ENCODE assay signal across 8 cellular contexts in the genomic region with DNA sequence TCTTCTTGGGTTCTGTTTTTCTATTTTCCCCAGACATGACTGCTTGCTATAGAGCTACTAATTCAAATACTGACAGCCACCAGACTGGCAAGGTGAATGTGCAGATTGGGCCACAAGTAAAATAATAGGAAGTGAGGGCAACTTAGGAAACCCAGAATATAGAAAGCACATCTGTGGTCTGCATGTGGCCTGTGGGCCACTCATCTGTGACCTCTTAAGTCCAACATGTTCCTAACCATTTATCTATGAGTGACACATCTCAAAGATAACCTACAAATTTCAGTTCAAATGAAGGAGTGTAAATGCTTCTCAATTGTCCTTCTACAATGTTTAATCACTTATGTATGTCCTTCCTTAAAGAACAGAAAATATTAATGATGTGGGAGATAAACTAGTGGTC.
DNase-seq lines count a peak whose midpoint lies in the region; ATAC-seq and TF ChIP-seq lines count a peak whose summit lies in the region.

No MANE protein-coding gene starts in this region.

- DNase-seq in GF-D8 (lab: John Stamatoyannopoulos, UW), result peak; percentile 22
- DNase-seq in MV-4-11 (lab: John Stamatoyannopoulos, UW), result peak; percentile 43
- no peak for DNase-seq in tibial nerve (ENCODE audit: low spot score in 2 of 2)
- DNase-seq in HAP-1 (ENCODE audit: low spot score in 2 of 2), result no peak
- DNase-seq in HUDEP-2 (lab: John Stamatoyannopoulos, UW; ENCODE audit: unreplicated experiment in 76 of 76), result no peak

- ATAC-seq in GM19372 (IDR thresholded peaks at IDR 0.05; ENCODE audit: low read depth, unreplicated experiment) (peak; percentile 43), HG02884 (IDR thresholded peaks at IDR 0.05; ENCODE audit: unreplicated experiment) (peak; percentile 61), SK-N-SH treated with all-trans-retinoic acid at 6 μM for 48 hours (no peak)

- no peak overlapping the region for H3K27ac ChIP-seq in tibial nerve

- TF ChIP-seq CTCF in tibial nerve (IDR thresholded peaks at IDR 0.05), result no peak

- H3K9me3 ChIP-seq in tibial nerve (no peaks in the 10 kb centered on the region), HAP-1 (no peaks in the 10 kb centered on the region)

- TF ChIP-seq POLR2A in tibial nerve (IDR thresholded peaks at IDR 0.05), result no peak

- H3K27me3 ChIP-seq in tibial nerve, result no peaks in the 10 kb centered on the region
- no peaks in the 10 kb centered on the region for H3K27me3 ChIP-seq in HAP-1 (ENCODE audit: low read depth)

- in situ Hi-C loops in HAP-1 (cut with MboI; ENCODE audit: low sequenced_read_pairs), result loop anchor here (25.0 kb wide), 1 partner anchor 569 kb away; no protein-coding TSS in a partner anchor

- H3K36me3 ChIP-seq in tibial nerve (no peaks in the 10 kb centered on the region), HAP-1 (replicated peaks) (no peaks in the 10 kb centered on the region)

- no peak for TF ChIP-seq EP300 in tibial nerve (IDR thresholded peaks at IDR 0.05)

- H3K4me1 ChIP-seq in tibial nerve (peaks cover 0 to 5% (median 0%) of the 10 kb centered on the region in 4 donors), HAP-1 (no peaks in the 10 kb centered on the region)

- no peak overlapping the region for H3K4me3 ChIP-seq in tibial nerve
- no peak overlapping the region for H3K4me3 ChIP-seq in HAP-1

TF ChIP-seq in SK-N-SH treated with all-trans-retinoic acid at 6 μM for 48 hours, 23 proteins besides CTCF, POLR2A, EP300 and RAD21:
- TF ChIP-seq ZFP30 (CRISPR knock-in tag; IDR thresholded peaks at IDR 0.05) (no peak), CSDC2 (CRISPR knock-in tag; IDR thresholded peaks at IDR 0.05) (no peak), TOX (CRISPR knock-in tag; IDR thresholded peaks at IDR 0.05; ENCODE audit: borderline replicate concordance) (no peak), ESRRG (CRISPR knock-in tag; IDR thresholded peaks at IDR 0.05) (no peak), ISL1 (CRISPR knock-in tag; IDR thresholded peaks at IDR 0.05) (no peak), CREB5 (CRISPR knock-in tag; IDR thresholded peaks at IDR 0.05; ENCODE audit: low read depth) (no peak)
- TF ChIP-seq, protein P1, sequence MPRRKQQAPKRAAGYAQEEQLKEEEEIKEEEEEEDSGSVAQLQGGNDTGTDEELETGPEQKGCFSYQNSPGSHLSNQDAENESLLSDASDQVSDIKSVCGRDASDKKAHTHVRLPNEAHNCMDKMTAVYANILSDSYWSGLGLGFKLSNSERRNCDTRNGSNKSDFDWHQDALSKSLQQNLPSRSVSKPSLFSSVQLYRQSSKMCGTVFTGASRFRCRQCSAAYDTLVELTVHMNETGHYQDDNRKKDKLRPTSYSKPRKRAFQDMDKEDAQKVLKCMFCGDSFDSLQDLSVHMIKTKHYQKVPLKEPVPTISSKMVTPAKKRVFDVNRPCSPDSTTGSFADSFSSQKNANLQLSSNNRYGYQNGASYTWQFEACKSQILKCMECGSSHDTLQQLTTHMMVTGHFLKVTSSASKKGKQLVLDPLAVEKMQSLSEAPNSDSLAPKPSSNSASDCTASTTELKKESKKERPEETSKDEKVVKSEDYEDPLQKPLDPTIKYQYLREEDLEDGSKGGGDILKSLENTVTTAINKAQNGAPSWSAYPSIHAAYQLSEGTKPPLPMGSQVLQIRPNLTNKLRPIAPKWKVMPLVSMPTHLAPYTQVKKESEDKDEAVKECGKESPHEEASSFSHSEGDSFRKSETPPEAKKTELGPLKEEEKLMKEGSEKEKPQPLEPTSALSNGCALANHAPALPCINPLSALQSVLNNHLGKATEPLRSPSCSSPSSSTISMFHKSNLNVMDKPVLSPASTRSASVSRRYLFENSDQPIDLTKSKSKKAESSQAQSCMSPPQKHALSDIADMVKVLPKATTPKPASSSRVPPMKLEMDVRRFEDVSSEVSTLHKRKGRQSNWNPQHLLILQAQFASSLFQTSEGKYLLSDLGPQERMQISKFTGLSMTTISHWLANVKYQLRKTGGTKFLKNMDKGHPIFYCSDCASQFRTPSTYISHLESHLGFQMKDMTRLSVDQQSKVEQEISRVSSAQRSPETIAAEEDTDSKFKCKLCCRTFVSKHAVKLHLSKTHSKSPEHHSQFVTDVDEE (CRISPR knock-in tag; IDR thresholded peaks at IDR 0.05), result no peak
- TF ChIP-seq, protein P2, sequence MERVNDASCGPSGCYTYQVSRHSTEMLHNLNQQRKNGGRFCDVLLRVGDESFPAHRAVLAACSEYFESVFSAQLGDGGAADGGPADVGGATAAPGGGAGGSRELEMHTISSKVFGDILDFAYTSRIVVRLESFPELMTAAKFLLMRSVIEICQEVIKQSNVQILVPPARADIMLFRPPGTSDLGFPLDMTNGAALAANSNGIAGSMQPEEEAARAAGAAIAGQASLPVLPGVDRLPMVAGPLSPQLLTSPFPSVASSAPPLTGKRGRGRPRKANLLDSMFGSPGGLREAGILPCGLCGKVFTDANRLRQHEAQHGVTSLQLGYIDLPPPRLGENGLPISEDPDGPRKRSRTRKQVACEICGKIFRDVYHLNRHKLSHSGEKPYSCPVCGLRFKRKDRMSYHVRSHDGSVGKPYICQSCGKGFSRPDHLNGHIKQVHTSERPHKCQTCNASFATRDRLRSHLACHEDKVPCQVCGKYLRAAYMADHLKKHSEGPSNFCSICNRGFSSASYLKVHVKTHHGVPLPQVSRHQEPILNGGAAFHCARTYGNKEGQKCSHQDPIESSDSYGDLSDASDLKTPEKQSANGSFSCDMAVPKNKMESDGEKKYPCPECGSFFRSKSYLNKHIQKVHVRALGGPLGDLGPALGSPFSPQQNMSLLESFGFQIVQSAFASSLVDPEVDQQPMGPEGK (CRISPR knock-in tag; IDR thresholded peaks at IDR 0.05; ENCODE audit: borderline replicate concordance), result no peak

Comparison
In these comparisons a context has a peak if more than half of its experiments do, and no peak if none do; other contexts are left out.
1. DNase-seq: peak in GF-D8 (single experiment) and MV-4-11 (single experiment); none in tibial nerve (0 of 2), HAP-1 (0 of 2) and HUDEP-2 (0 of 76).